Comparison of ENCODE assay signal across 28 cellular contexts in the genomic region with DNA sequence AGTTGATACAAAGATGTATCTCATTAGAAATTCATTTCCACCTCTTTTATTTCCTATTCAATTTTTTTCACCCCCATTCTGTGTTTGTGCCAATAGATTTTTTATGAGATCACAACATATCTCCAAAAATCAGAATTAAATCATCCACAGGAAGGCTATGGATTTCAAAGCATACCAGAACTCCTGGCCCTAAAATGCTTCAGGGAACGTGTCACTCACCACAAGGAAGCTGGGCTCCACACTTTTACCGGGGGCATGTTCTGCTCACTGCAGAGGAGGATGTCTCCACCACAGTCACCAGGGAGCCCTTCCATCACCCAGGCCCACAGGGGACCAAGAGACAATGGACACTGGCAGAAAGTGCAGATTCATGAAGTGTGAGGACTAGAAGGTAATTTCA.
A peak's percentile ranks its signal among the peaks of the same experiment; 100 is the strongest.
DNase-seq lines count a peak whose midpoint lies in the region; ATAC-seq and TF ChIP-seq lines count a peak whose summit lies in the region.
"Had no signal": no experiment of that assay in that cellular context is flagged by ENCODE, and none has a peak within 500 bp of the region (broad histone marks: within the 10 kb centered on the region; RNA-seq: fewer than 3 reads in every experiment).

No MANE protein-coding gene starts in this region.

- H3K9me3 ChIP-seq in IMR-90 (ENCODE audit: control insufficient read depth, insufficient read depth, low read length) (no peaks in the 10 kb centered on the region), esophagus muscularis mucosa (no peaks in the 10 kb centered on the region), skeletal muscle tissue (ENCODE audit: control insufficient read depth in 3 of 3, low read length in 3 of 3) (no peaks in the 10 kb centered on the region)
- H3K9me3 ChIP-seq: left lung, SJSA1 had no signal

- H3K9me3 Mint-ChIP-seq in effector memory CD8-positive, alpha-beta T cell: no peaks in the 10 kb centered on the region
- H3K9me3 Mint-ChIP-seq: activated naive CD8-positive, alpha-beta T cell treated with anti-CD3 and anti-CD28 coated beads, Interleukin-2, amount 10 ng/mL, durations not matched to agents 7 days and 5 days; immature natural killer cell; mesothelial cell of epicardium; natural killer cell had no signal

- peak; percentile 68 for DNase-seq in EL
- DNase-seq in IMR-90: peak; percentile 58
- no peak for DNase-seq in esophagus muscularis mucosa (ENCODE audit: extremely low spot score)
- DNase-seq in effector memory CD8-positive, alpha-beta T cell: no peak
- no peak for DNase-seq in activated CD4-positive, alpha-beta T cell treated with anti-CD3 and anti-CD28 coated beads, Interleukin-2, amount 50 U/mL, for 4 hours
- DNase-seq: activated CD8-positive, alpha-beta memory T cell treated with anti-CD3 and anti-CD28 coated beads for 24 hours; activated gamma-delta T cell; activated naive CD8-positive, alpha-beta T cell treated with anti-CD3 and anti-CD28 coated beads, Interleukin-2, amount 10 ng/mL, durations not matched to agents 7 days and 5 days; C1 segment of cervical spinal cord; caudate nucleus; cortex of kidney; DMS79 treated with DMSO at 0.1 percent for 48 hours; foreskin keratinocyte; hypothalamus; immature natural killer cell; Karpas-422; left lung; natural killer cell; NCI-H1092; NCI-H187 treated with DMSO at 0.1 percent for 48 hours; NCI-H526; stimulated activated naive CD8-positive, alpha-beta T cell treated with anti-CD3 and anti-CD28 coated beads, Interleukin-15, Interleukin-2, amounts not matched to agents 100 U/mL and 50 U/mL, for 24 hours had no signal

- H2AK9ac ChIP-seq in IMR-90 (replicated peaks; ENCODE audit: low read depth, low read length, poor library complexity): no peak overlapping the region

- no peaks in the 10 kb centered on the region for H3K4me1 Mint-ChIP-seq in effector memory CD8-positive, alpha-beta T cell (ENCODE audit: low read depth in 2 of 2)
- H3K4me1 Mint-ChIP-seq: activated naive CD8-positive, alpha-beta T cell treated with anti-CD3 and anti-CD28 coated beads, Interleukin-2, amount 10 ng/mL, durations not matched to agents 7 days and 5 days; immature natural killer cell; natural killer cell had no signal

- H3K23ac ChIP-seq in IMR-90 (ENCODE audit: low read depth, low read length): peak overlapping the region; percentile 44; the same call in 1 of the 2 replicates

- no peak for TF ChIP-seq CTCF in IMR-90 (conservative IDR thresholded peaks at IDR 0.05; ENCODE audit: low read depth, low read length)
- no peak for TF ChIP-seq CTCF in esophagus muscularis mucosa (IDR thresholded peaks at IDR 0.05)

- H3K4me1 ChIP-seq in IMR-90 (ENCODE audit: control insufficient read depth, insufficient read depth, low read length) (peaks cover 8% of the 10 kb centered on the region), esophagus muscularis mucosa (peaks cover 17 to 49% (median 41%) of the 10 kb centered on the region in 4 donors), skeletal muscle tissue (ENCODE audit: control insufficient read depth in 3 of 3, insufficient read depth in 3 of 3, low read length in 3 of 3) (peaks cover 21 to 42% (median 26%) of the 10 kb centered on the region in 3 donors)
- H3K4me1 ChIP-seq: left lung had no signal

- no peak overlapping the region for H3K4me3 Mint-ChIP-seq in effector memory CD8-positive, alpha-beta T cell
- H3K4me3 Mint-ChIP-seq: activated naive CD8-positive, alpha-beta T cell treated with anti-CD3 and anti-CD28 coated beads, Interleukin-2, amount 10 ng/mL, durations not matched to agents 7 days and 5 days; immature natural killer cell; mesothelial cell of epicardium; natural killer cell had no signal

- H3K4me2 ChIP-seq in IMR-90 (ENCODE audit: low read depth, low read length): no peak overlapping the region

- CTCF ChIA-PET in IMR-90 (lab: Yijun Ruan, JAX): no interaction called here

- no TSS peak for BruUV-seq in IMR-90 (replicated peaks; lab: Mats Ljungman, UMichigan)

- dilution Hi-C loops in IMR-90 (cut with HindIII; ENCODE audit: low sequenced_read_pairs, unreplicated experiment): no loop called here

- H4K91ac ChIP-seq in IMR-90 (ENCODE audit: insufficient read depth, low read depth, low read length): peak overlapping the region; percentile 7; the same call in 1 of the 2 replicates

- POLR2A ChIA-PET in IMR-90 (lab: Charles Lee; ENCODE audit: unreplicated experiment): no interaction called here

- TF ChIP-seq EP300 in esophagus muscularis mucosa (IDR thresholded peaks at IDR 0.05): no peak

- H3K4ac ChIP-seq in IMR-90 (ENCODE audit: low read depth, low read length): peak overlapping the region; percentile 61

- no peak overlapping the region for H2BK20ac ChIP-seq in IMR-90 (ENCODE audit: low read depth, low read length)

- no peaks in the 10 kb centered on the region for H3K36me3 Mint-ChIP-seq in effector memory CD8-positive, alpha-beta T cell (ENCODE audit: insufficient read depth)
- H3K36me3 Mint-ChIP-seq: activated naive CD8-positive, alpha-beta T cell treated with anti-CD3 and anti-CD28 coated beads, Interleukin-2, amount 10 ng/mL, durations not matched to agents 7 days and 5 days; immature natural killer cell; mesothelial cell of epicardium; natural killer cell had no signal

- no peak overlapping the region for H3K4me3 ChIP-seq in IMR-90 (ENCODE audit: insufficient read depth, low read depth, low read length)
- no peak overlapping the region for H3K4me3 ChIP-seq in esophagus muscularis mucosa
- no peak overlapping the region for H3K4me3 ChIP-seq in skeletal muscle tissue (ENCODE audit: low read length in 3 of 3)
- H3K4me3 ChIP-seq: left lung, SJSA1 had no signal

- 0 out of 2 replicates have a peak overlapping the region, but pooled peaks have one; percentile 72 for H3K14ac ChIP-seq in IMR-90 (replicated peaks; ENCODE audit: low read depth, low read length)

- H3K9ac ChIP-seq in IMR-90 (ENCODE audit: low read depth, low read length): no peak overlapping the region
- no peak overlapping the region for H3K9ac ChIP-seq in skeletal muscle tissue (ENCODE audit: low read depth in 1 of 3, low read length in 3 of 3)

- peak overlapping the region; percentile 51; the same call in 1 of the 2 replicates for H2AK5ac ChIP-seq in IMR-90 (ENCODE audit: low read depth, low read length)

- intact Hi-C loops in IMR-90 (cut with micrococcal nuclease): no loop called here
- intact Hi-C loops in esophagus muscularis mucosa (cut with DNase I): no loop called here

- H3K79me1 ChIP-seq in IMR-90 (ENCODE audit: low read depth in 1 of 2, low read length in 2 of 2): 0 out of 4 replicates have a peak, but pooled peaks cover 0 to 6% of the 10 kb centered on the region in 2 experiments

- peaks cover 50 to 75% of the 10 kb centered on the region in 2 donors for H3K27me3 Mint-ChIP-seq in effector memory CD8-positive, alpha-beta T cell

- in situ Hi-C loops in IMR-90 (cut with MboI; ENCODE audit: low sequenced_read_pairs): no loop called here

- no peak overlapping the region for H2BK5ac ChIP-seq in IMR-90 (ENCODE audit: low read depth, low read length, poor library complexity, severe bottlenecking)

- H3K56ac ChIP-seq in IMR-90 (ENCODE audit: extremely low read depth, insufficient read depth, low read length): no peak overlapping the region

- TF ChIP-seq RAD21 in IMR-90 (IDR thresholded peaks at IDR 0.05; ENCODE audit: low read length): no peak

- no peaks in the 10 kb centered on the region for H3K36me3 ChIP-seq in IMR-90 (ENCODE audit: control insufficient read depth, insufficient read depth, low read length)
- no peaks in the 10 kb centered on the region for H3K36me3 ChIP-seq in esophagus muscularis mucosa
- no peaks in the 10 kb centered on the region for H3K36me3 ChIP-seq in skeletal muscle tissue (ENCODE audit: control insufficient read depth in 3 of 3, insufficient read depth in 3 of 3, low read length in 3 of 3)
- H3K36me3 ChIP-seq: left lung, SJSA1 had no signal

- H3K27me3 ChIP-seq in IMR-90 (ENCODE audit: control insufficient read depth, insufficient read depth, low read length): no peaks in the 10 kb centered on the region
- no peaks in the 10 kb centered on the region for H3K27me3 ChIP-seq in esophagus muscularis mucosa
- H3K27me3 ChIP-seq in skeletal muscle tissue (ENCODE audit: control insufficient read depth in 3 of 3, insufficient read depth in 3 of 3, low read length in 3 of 3): no peaks in the 10 kb centered on the region
- H3K27me3 ChIP-seq: foreskin keratinocyte, left lung, SJSA1 had no signal

- no peak overlapping the region for H2AFZ ChIP-seq in IMR-90 (replicated peaks; ENCODE audit: low read length, poor library complexity)

- ATAC-seq in IMR-90 (ENCODE audit: low read depth) (no peak), HG03095 (IDR thresholded peaks at IDR 0.05; ENCODE audit: unreplicated experiment) (no peak)
- no peak for ATAC-seq in effector memory CD8-positive, alpha-beta T cell (replicated peaks)
- ATAC-seq: activated CD4-positive, CD25-positive, alpha-beta regulatory T cell treated with anti-CD3 and anti-CD28 coated beads, Interleukin-2, amount 50 U/mL, for 24 hours; foreskin keratinocyte; left lung; natural killer cell; Panc1; stimulated activated naive CD8-positive, alpha-beta T cell treated with anti-CD3 and anti-CD28 coated beads, Interleukin-15, Interleukin-2, amounts not matched to agents 100 U/mL and 50 U/mL, for 24 hours had no signal

- peak overlapping the region; percentile 45 for H2BK120ac ChIP-seq in IMR-90 (ENCODE audit: low read depth, low read length)

- H4K20me1 ChIP-seq in IMR-90 (ENCODE audit: insufficient read depth, low read length): no peaks in the 10 kb centered on the region

- peak overlapping the region; percentile 30; the same call in 1 of the 2 replicates for H3K18ac ChIP-seq in IMR-90 (ENCODE audit: low read depth, low read length)

- H3K9me1 ChIP-seq in IMR-90 (ENCODE audit: insufficient read depth, low read length): peaks cover 12% of the 10 kb centered on the region; the same call in 1 of the 2 replicates

- H4K8ac ChIP-seq in IMR-90 (ENCODE audit: low read depth in 2 of 2, low read length in 2 of 2): peak overlapping the region in 1 of 2 experiments; percentile 42; a peak in 1 of 4 replicates

- H4K5ac ChIP-seq in IMR-90 (ENCODE audit: low read depth, low read length): peak overlapping the region; percentile 5; the same call in 1 of the 2 replicates

- H3K27ac ChIP-seq in IMR-90 (ENCODE audit: insufficient read depth, low read length): no peak overlapping the region
- peak overlapping the region in 3 of 4 donors; percentile 67 to 73 (median 71) for H3K27ac ChIP-seq in esophagus muscularis mucosa (replicated peaks in 1 of 4)
- H3K27ac ChIP-seq in skeletal muscle tissue (ENCODE audit: low read depth, low read length): peak overlapping the region; percentile 15
- H3K27ac ChIP-seq: foreskin keratinocyte, left lung, SJSA1 had no signal

- 0 out of 3 replicates have a peak overlapping the region, but pooled peaks have one; percentile 12 for H2BK15ac ChIP-seq in IMR-90 (ENCODE audit: low read depth, low read length)

- no peak for TF ChIP-seq POLR2A in IMR-90 (IDR thresholded peaks at IDR 0.05; ENCODE audit: low read depth, low read length)
- no peak for TF ChIP-seq POLR2A in esophagus muscularis mucosa (IDR thresholded peaks at IDR 0.05; ENCODE audit: low read depth)

- H3K27ac Mint-ChIP-seq in effector memory CD8-positive, alpha-beta T cell: no peak overlapping the region
- H3K27ac Mint-ChIP-seq: activated naive CD8-positive, alpha-beta T cell treated with anti-CD3 and anti-CD28 coated beads, Interleukin-2, amount 10 ng/mL, durations not matched to agents 7 days and 5 days; immature natural killer cell; mesothelial cell of epicardium; natural killer cell had no signal

- WGBS in IMR-90 (ENCODE audit: extremely low coverage in 2 of 2, insufficient read length in 1 of 2), 2 experiments: no CpG with 5 or more reads among the region's 2 CpGs
- WGBS in esophagus muscularis mucosa: 87% methylated on average over 2 of the region's 2 CpGs

Comparison
In these comparisons a context has a peak if more than half of its experiments do, and no peak if none do; other contexts are left out.
1. DNase-seq: peak in EL (single experiment) and IMR-90 (single experiment); none in esophagus muscularis mucosa (single experiment), effector memory CD8-positive, alpha-beta T cell (0 of 3) and activated CD4-positive, alpha-beta T cell treated with anti-CD3 and anti-CD28 coated beads, Interleukin-2, amount 50 U/mL, for 4 hours (0 of 2).